Comparison of ENCODE assay signal across 1 cellular context in the genomic region with DNA sequence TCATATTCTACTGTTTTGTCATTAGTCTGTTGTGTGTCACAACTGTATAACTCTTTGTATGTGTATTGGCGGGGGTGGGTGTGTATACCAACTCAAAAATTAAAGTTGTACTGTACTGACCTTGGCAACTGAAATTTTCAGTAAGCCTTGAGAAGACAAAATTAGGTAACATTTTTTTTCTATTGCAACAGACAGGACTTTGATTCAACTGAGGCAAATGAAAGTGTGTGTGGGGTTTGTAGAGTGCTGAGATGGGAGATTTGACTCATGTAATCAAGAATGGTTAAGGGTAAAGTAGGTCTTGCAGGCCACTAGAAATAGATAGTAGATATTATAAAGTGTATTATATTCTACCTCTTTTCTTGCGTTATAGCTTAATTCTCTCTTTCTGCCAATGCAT.
TF ChIP-seq lines count a peak whose summit lies in the region.

No MANE protein-coding gene starts in this region.

TF ChIP-seq in K562, 482 proteins besides CTCF, POLR2A, EP300 and RAD21:
- TF ChIP-seq MTA3 (IDR thresholded peaks at IDR 0.05; ENCODE audit: borderline replicate concordance) (no peak), ZNF263 (CRISPR knock-in tag; IDR thresholded peaks at IDR 0.05; ENCODE audit: borderline replicate concordance) (no peak), DMBX1 (CRISPR knock-in tag; IDR thresholded peaks at IDR 0.05; ENCODE audit: borderline replicate concordance) (no peak), NUFIP1 (IDR thresholded peaks at IDR 0.05; ENCODE audit: partially characterized antibody) (no peak), FIP1L1 (IDR thresholded peaks at IDR 0.05; ENCODE audit: low read depth, low read length, poor library complexity, severe bottlenecking) (no peak), JUN (IDR thresholded peaks at IDR 0.05; ENCODE audit: borderline replicate concordance, low read depth, low read length) (no peak), JUN (CRISPR knock-in tag; IDR thresholded peaks at IDR 0.05; ENCODE audit: borderline replicate concordance) (no peak), XRCC4 (IDR thresholded peaks at IDR 0.05; ENCODE audit: extremely low read depth, insufficient read depth, insufficient read length) (no peak), GTF2E2 (tag; IDR thresholded peaks at IDR 0.05) (no peak), GATAD2B (IDR thresholded peaks at IDR 0.05; ENCODE audit: borderline replicate concordance) (no peak), NFIC (IDR thresholded peaks at IDR 0.05) (no peak), TOE1 (IDR thresholded peaks at IDR 0.05; ENCODE audit: borderline replicate concordance) (no peak), TOE1 (CRISPR knock-in tag; IDR thresholded peaks at IDR 0.05; ENCODE audit: borderline replicate concordance, low read depth) (no peak), JUND (IDR thresholded peaks at IDR 0.05; ENCODE audit: borderline replicate concordance, low read depth, low read length) (no peak), JUND (tag; IDR thresholded peaks at IDR 0.05; ENCODE audit: borderline replicate concordance, low read depth, low read length) (no peak), DACH1 (IDR thresholded peaks at IDR 0.05; ENCODE audit: partially characterized antibody) (no peak), NR1H2 (CRISPR knock-in tag; IDR thresholded peaks at IDR 0.05) (no peak)
- TF ChIP-seq, protein P1, sequence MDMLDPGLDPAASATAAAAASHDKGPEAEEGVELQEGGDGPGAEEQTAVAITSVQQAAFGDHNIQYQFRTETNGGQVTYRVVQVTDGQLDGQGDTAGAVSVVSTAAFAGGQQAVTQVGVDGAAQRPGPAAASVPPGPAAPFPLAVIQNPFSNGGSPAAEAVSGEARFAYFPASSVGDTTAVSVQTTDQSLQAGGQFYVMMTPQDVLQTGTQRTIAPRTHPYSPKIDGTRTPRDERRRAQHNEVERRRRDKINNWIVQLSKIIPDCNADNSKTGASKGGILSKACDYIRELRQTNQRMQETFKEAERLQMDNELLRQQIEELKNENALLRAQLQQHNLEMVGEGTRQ (CRISPR knock-in tag; IDR thresholded peaks at IDR 0.05), result no peak
- TF ChIP-seq, protein P2, sequence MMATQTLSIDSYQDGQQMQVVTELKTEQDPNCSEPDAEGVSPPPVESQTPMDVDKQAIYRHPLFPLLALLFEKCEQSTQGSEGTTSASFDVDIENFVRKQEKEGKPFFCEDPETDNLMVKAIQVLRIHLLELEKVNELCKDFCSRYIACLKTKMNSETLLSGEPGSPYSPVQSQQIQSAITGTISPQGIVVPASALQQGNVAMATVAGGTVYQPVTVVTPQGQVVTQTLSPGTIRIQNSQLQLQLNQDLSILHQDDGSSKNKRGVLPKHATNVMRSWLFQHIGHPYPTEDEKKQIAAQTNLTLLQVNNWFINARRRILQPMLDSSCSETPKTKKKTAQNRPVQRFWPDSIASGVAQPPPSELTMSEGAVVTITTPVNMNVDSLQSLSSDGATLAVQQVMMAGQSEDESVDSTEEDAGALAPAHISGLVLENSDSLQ (IDR thresholded peaks at IDR 0.05), result no peak
- TF ChIP-seq, protein P3, sequence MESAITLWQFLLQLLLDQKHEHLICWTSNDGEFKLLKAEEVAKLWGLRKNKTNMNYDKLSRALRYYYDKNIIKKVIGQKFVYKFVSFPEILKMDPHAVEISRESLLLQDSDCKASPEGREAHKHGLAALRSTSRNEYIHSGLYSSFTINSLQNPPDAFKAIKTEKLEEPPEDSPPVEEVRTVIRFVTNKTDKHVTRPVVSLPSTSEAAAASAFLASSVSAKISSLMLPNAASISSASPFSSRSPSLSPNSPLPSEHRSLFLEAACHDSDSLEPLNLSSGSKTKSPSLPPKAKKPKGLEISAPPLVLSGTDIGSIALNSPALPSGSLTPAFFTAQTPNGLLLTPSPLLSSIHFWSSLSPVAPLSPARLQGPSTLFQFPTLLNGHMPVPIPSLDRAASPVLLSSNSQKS (CRISPR knock-in tag; IDR thresholded peaks at IDR 0.05), result no peak
- TF ChIP-seq, protein P4, sequence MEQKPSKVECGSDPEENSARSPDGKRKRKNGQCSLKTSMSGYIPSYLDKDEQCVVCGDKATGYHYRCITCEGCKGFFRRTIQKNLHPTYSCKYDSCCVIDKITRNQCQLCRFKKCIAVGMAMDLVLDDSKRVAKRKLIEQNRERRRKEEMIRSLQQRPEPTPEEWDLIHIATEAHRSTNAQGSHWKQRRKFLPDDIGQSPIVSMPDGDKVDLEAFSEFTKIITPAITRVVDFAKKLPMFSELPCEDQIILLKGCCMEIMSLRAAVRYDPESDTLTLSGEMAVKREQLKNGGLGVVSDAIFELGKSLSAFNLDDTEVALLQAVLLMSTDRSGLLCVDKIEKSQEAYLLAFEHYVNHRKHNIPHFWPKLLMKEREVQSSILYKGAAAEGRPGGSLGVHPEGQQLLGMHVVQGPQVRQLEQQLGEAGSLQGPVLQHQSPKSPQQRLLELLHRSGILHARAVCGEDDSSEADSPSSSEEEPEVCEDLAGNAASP (IDR thresholded peaks at IDR 0.05), result no peak
- TF ChIP-seq, protein P5, sequence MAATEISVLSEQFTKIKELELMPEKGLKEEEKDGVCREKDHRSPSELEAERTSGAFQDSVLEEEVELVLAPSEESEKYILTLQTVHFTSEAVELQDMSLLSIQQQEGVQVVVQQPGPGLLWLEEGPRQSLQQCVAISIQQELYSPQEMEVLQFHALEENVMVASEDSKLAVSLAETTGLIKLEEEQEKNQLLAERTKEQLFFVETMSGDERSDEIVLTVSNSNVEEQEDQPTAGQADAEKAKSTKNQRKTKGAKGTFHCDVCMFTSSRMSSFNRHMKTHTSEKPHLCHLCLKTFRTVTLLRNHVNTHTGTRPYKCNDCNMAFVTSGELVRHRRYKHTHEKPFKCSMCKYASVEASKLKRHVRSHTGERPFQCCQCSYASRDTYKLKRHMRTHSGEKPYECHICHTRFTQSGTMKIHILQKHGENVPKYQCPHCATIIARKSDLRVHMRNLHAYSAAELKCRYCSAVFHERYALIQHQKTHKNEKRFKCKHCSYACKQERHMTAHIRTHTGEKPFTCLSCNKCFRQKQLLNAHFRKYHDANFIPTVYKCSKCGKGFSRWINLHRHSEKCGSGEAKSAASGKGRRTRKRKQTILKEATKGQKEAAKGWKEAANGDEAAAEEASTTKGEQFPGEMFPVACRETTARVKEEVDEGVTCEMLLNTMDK (IDR thresholded peaks at IDR 0.05; ENCODE audit: borderline replicate concordance, insufficient read depth, low read depth, low read length, poor library complexity, severe bottlenecking), result no peak
- TF ChIP-seq, protein P6, sequence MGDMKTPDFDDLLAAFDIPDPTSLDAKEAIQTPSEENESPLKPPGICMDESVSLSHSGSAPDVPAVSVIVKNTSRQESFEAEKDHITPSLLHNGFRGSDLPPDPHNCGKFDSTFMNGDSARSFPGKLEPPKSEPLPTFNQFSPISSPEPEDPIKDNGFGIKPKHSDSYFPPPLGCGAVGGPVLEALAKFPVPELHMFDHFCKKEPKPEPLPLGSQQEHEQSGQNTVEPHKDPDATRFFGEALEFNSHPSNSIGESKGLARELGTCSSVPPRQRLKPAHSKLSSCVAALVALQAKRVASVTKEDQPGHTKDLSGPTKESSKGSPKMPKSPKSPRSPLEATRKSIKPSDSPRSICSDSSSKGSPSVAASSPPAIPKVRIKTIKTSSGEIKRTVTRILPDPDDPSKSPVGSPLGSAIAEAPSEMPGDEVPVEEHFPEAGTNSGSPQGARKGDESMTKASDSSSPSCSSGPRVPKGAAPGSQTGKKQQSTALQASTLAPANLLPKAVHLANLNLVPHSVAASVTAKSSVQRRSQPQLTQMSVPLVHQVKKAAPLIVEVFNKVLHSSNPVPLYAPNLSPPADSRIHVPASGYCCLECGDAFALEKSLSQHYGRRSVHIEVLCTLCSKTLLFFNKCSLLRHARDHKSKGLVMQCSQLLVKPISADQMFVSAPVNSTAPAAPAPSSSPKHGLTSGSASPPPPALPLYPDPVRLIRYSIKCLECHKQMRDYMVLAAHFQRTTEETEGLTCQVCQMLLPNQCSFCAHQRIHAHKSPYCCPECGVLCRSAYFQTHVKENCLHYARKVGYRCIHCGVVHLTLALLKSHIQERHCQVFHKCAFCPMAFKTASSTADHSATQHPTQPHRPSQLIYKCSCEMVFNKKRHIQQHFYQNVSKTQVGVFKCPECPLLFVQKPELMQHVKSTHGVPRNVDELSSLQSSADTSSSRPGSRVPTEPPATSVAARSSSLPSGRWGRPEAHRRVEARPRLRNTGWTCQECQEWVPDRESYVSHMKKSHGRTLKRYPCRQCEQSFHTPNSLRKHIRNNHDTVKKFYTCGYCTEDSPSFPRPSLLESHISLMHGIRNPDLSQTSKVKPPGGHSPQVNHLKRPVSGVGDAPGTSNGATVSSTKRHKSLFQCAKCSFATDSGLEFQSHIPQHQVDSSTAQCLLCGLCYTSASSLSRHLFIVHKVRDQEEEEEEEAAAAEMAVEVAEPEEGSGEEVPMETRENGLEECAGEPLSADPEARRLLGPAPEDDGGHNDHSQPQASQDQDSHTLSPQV (IDR thresholded peaks at IDR 0.05), result no peak
